ENCODE assay signal across 8 cellular contexts in genomic region chr16:24010440-24011089, GRCh38.
DNase-seq lines count a peak whose midpoint lies in the region; ATAC-seq and TF ChIP-seq lines count a peak whose summit lies in the region.

No MANE protein-coding gene starts in this region.

- peak; percentile 16 for DNase-seq in NCI-H510A treated with DMSO at 0.1 percent for 48 hours (lab: John Stamatoyannopoulos, UW)
- no peak for DNase-seq in NCI-H510A (lab: John Stamatoyannopoulos, UW)
- peak; percentile 82 for DNase-seq in NCI-H1436 (lab: John Stamatoyannopoulos, UW)
- DNase-seq in T-helper 9 cell = peak; percentile 73
- DNase-seq in astrocyte of the hippocampus (ENCODE audit: low read depth, low spot score) = peak; percentile 75
- peak; percentile 41 for DNase-seq in iPS DF 4.7 (ENCODE audit: extremely low read depth, low spot score)
- peak; percentile 93 for DNase-seq in spleen

- ATAC-seq in GM18511 (IDR thresholded peaks at IDR 0.05; ENCODE audit: unreplicated experiment) = no peak

- peak overlapping the region in 4 of 8 donors; percentile 19 to 67 (median 48) for H3K27ac ChIP-seq in spleen

- H3K4me3 ChIP-seq in spleen = no peak overlapping the region

- no peaks in the 10 kb centered on the region for H3K9me3 ChIP-seq in spleen

- intact Hi-C loops in spleen (cut with DNase I; ENCODE audit: low total_unique reads) = loop anchor here (5.0 kb wide), 1 partner anchor 208 kb away; no protein-coding TSS in a partner anchor

- H3K27me3 ChIP-seq in spleen (replicated peaks in 1 of 7) = no peaks in the 10 kb centered on the region

- peak; percentile 72 to 93 (median 87) for TF ChIP-seq CTCF in spleen (IDR thresholded peaks at IDR 0.05 in 8 of 11, conservative IDR thresholded peaks at IDR 0.05 in 3 of 11)

- peaks cover 32 to 100% (median 78%) of the 10 kb centered on the region in 6 donors for H3K4me1 ChIP-seq in spleen

- peaks cover 0 to 34% (median 0%) of the 10 kb centered on the region in 6 donors for H3K36me3 ChIP-seq in spleen

- 48 to 56% (median 50%) methylated on average over 8 of the region's 8 CpGs for WGBS in spleen, 5 donors

- TF ChIP-seq POLR2A in spleen (IDR thresholded peaks at IDR 0.05) = no peak
